Comparison of ENCODE assay signal across 21 cellular contexts in genomic region chr3:115074502-115074901, GRCh38.
DNase-seq lines count a peak whose midpoint lies in the region; ATAC-seq and TF ChIP-seq lines count a peak whose summit lies in the region.
"Had no signal": no experiment of that assay in that cellular context is flagged by ENCODE, and none has a peak within 500 bp of the region (broad histone marks: within the 10 kb centered on the region; RNA-seq: fewer than 3 reads in every experiment).

No MANE protein-coding gene starts in this region.

- H3K4me2 ChIP-seq in mesenchymal stem cell (ENCODE audit: low read length, poor library complexity, severe bottlenecking), result no peak overlapping the region
- H3K4me2 ChIP-seq: KMS-11, neural progenitor cell, PC-9 had no signal

- no peak overlapping the region for H3K4ac ChIP-seq in mesenchymal stem cell (ENCODE audit: low read depth in 1 of 2, low read length in 2 of 2)

- peaks cover 11% of the 10 kb centered on the region for H3K9me3 ChIP-seq in mesenchymal stem cell (ENCODE audit: control insufficient read depth, low read length)
- H3K9me3 ChIP-seq: lower lobe of right lung, prostate gland, vagina had no signal

- no peak overlapping the region for H2AFZ ChIP-seq in mesenchymal stem cell (ENCODE audit: low read depth, low read length)
- H2AFZ ChIP-seq: neural progenitor cell, PC-9 had no signal

- no peak overlapping the region for H4K91ac ChIP-seq in mesenchymal stem cell (ENCODE audit: low read length)

- no peak overlapping the region for H3K4me3 Mint-ChIP-seq in endothelial cell (ENCODE audit: unreplicated experiment)
- H3K4me3 Mint-ChIP-seq: activated CD4-positive, alpha-beta T cell treated with anti-CD3 and anti-CD28 coated beads, Interleukin-2, amount 10 ng/mL, durations not matched to agents 7 days and 5 days; activated naive CD8-positive, alpha-beta T cell; dendritic cell treated with granulocyte-macrophage colony-stimulating factor and Interleukin-4, amounts not matched to agents 40 ng/mL and 50 ng/mL, for 4 days; neural progenitor cell; stimulated activated memory B cell treated with anti-CD40 and anti-IgM and Interleukin-4, amounts not matched to agents 10 μg/mL and 1 μg/mL and 100 μg/mL, for 72 hours had no signal

- H3K4me3 ChIP-seq in cardiac fibroblast (replicated peaks in 1 of 2; ENCODE audit: low read depth in 2 of 2, low read length in 2 of 2) (no peak overlapping the region), mesenchymal stem cell (ENCODE audit: insufficient read depth in 1 of 2, low read depth in 1 of 2, low read length in 2 of 2) (no peak overlapping the region)
- H3K4me3 ChIP-seq: lower lobe of right lung, neural progenitor cell, PC-9, prostate gland, vagina had no signal

- peaks cover 2 to 4% of the 10 kb centered on the region in 2 experiments for H3K36me3 ChIP-seq in mesenchymal stem cell (ENCODE audit: control insufficient read depth in 1 of 2, insufficient read depth in 2 of 2, low read depth in 1 of 2, low read length in 2 of 2)
- H3K36me3 ChIP-seq: lower lobe of right lung, neural progenitor cell, prostate gland, vagina had no signal

- no peak overlapping the region for H2BK120ac ChIP-seq in mesenchymal stem cell (ENCODE audit: low read depth, low read length)

- TF ChIP-seq CTCF in cardiac fibroblast (IDR thresholded peaks at IDR 0.05; ENCODE audit: low read depth, low read length) (no peak), endothelial cell (IDR thresholded peaks at IDR 0.05; ENCODE audit: unreplicated experiment) (no peak)

- no peak overlapping the region for H3K9ac ChIP-seq in mesenchymal stem cell (ENCODE audit: low read length)
- H3K9ac ChIP-seq: KMS-11, neural progenitor cell had no signal

- ATAC-seq in GM21360 (IDR thresholded peaks at IDR 0.05; ENCODE audit: unreplicated experiment), result no peak
- ATAC-seq: lower lobe of right lung; stimulated activated memory B cell treated with anti-CD40 and anti-IgM and Interleukin-4, amounts not matched to agents 10 μg/mL and 1 μg/mL and 100 μg/mL, for 72 hours had no signal

- no peak overlapping the region for H2AK5ac ChIP-seq in mesenchymal stem cell (ENCODE audit: low read length, severe bottlenecking)

- peaks cover 1% of the 10 kb centered on the region for H3K79me1 ChIP-seq in mesenchymal stem cell (replicated peaks; ENCODE audit: low read length, poor library complexity, severe bottlenecking)

- no peaks in the 10 kb centered on the region for H3K9me3 Mint-ChIP-seq in endothelial cell (ENCODE audit: unreplicated experiment)
- H3K9me3 Mint-ChIP-seq: activated CD4-positive, alpha-beta T cell treated with anti-CD3 and anti-CD28 coated beads, Interleukin-2, amount 10 ng/mL, durations not matched to agents 7 days and 5 days; activated T-helper 2 cell treated with anti-CD3 and anti-CD28 coated beads, Interferon-gamma antibody, Interleukin-2, Interleukin-4, amounts not matched to agents 10 μg/mL and 5 μg/mL and 100 μg/mL, durations not matched to agents 14 hours and 24 hours and 36 hours; dendritic cell treated with granulocyte-macrophage colony-stimulating factor and Interleukin-4, amounts not matched to agents 40 ng/mL and 50 ng/mL, for 4 days; stimulated activated memory B cell treated with anti-CD40 and anti-IgM and Interleukin-4, amounts not matched to agents 10 μg/mL and 1 μg/mL and 100 μg/mL, for 72 hours had no signal

- no peaks in the 10 kb centered on the region for H3K4me1 ChIP-seq in mesenchymal stem cell (ENCODE audit: control insufficient read depth, insufficient read depth, low read depth, low read length)
- H3K4me1 ChIP-seq: lower lobe of right lung, neural progenitor cell, prostate gland had no signal

- H3K27ac ChIP-seq in mesenchymal stem cell (ENCODE audit: low read length, poor library complexity, severe bottlenecking), result no peak overlapping the region
- H3K27ac ChIP-seq: KMS-11, lower lobe of right lung, neural progenitor cell, PC-9, prostate gland, vagina had no signal

- no peaks in the 10 kb centered on the region for H3K27me3 Mint-ChIP-seq in endothelial cell (ENCODE audit: unreplicated experiment)
- H3K27me3 Mint-ChIP-seq: activated CD4-positive, alpha-beta T cell treated with anti-CD3 and anti-CD28 coated beads, Interleukin-2, amount 10 ng/mL, durations not matched to agents 7 days and 5 days; activated naive CD8-positive, alpha-beta T cell; CD4-positive, alpha-beta memory T cell; dendritic cell treated with granulocyte-macrophage colony-stimulating factor and Interleukin-4, amounts not matched to agents 40 ng/mL and 50 ng/mL, for 4 days; stimulated activated memory B cell treated with anti-CD40 and anti-IgM and Interleukin-4, amounts not matched to agents 10 μg/mL and 1 μg/mL and 100 μg/mL, for 72 hours had no signal

- no peaks in the 10 kb centered on the region for H3K4me1 Mint-ChIP-seq in endothelial cell (ENCODE audit: unreplicated experiment)

- H3K27me3 ChIP-seq in mesenchymal stem cell (ENCODE audit: control insufficient read depth in 1 of 2, insufficient read depth in 1 of 2, low read length in 2 of 2), result no peaks in the 10 kb centered on the region
- H3K27me3 ChIP-seq: neural progenitor cell, vagina had no signal

- H3K18ac ChIP-seq in mesenchymal stem cell (ENCODE audit: low read depth in 1 of 2, low read length in 2 of 2), result no peak overlapping the region

- peak; percentile 33 for DNase-seq in EL
- peak; percentile 74 for DNase-seq in NCI-H226
- DNase-seq in cardiac fibroblast (ENCODE audit: low read depth in 2 of 2), result peak; percentile 34 to 52
- DNase-seq in mesenchymal stem cell, result peak; percentile 21
- no peak for DNase-seq in activated CD4-positive, CD25-positive, alpha-beta regulatory T cell (lab: John Stamatoyannopoulos, UW)
- no peak for DNase-seq in endothelial cell (ENCODE audit: low spot score)
- DNase-seq: activated CD4-positive, alpha-beta T cell treated with anti-CD3 and anti-CD28 coated beads, Interleukin-2, amount 10 ng/mL, durations not matched to agents 7 days and 5 days; CD4-positive, alpha-beta memory T cell; lower lobe of right lung; NCI-H2029; NCI-H446; PC-9 had no signal

- H4K8ac ChIP-seq in mesenchymal stem cell (ENCODE audit: low read length), result no peak overlapping the region

- no peak overlapping the region for H3K23ac ChIP-seq in mesenchymal stem cell (ENCODE audit: low read length in 2 of 2)

- no peak overlapping the region for H2BK12ac ChIP-seq in mesenchymal stem cell (ENCODE audit: low read length in 2 of 2)

- no peak overlapping the region for H3K14ac ChIP-seq in mesenchymal stem cell (ENCODE audit: low read length in 2 of 2)

- no peak overlapping the region for H2BK5ac ChIP-seq in mesenchymal stem cell (ENCODE audit: low read depth, low read length, poor library complexity, severe bottlenecking)

- H2BK15ac ChIP-seq in mesenchymal stem cell (ENCODE audit: low read depth, poor library complexity, severe bottlenecking), result no peak overlapping the region

- no peak overlapping the region for H3K27ac Mint-ChIP-seq in endothelial cell (ENCODE audit: unreplicated experiment)
- H3K27ac Mint-ChIP-seq: activated CD4-positive, alpha-beta T cell treated with anti-CD3 and anti-CD28 coated beads, Interleukin-2, amount 10 ng/mL, durations not matched to agents 7 days and 5 days; activated naive CD8-positive, alpha-beta T cell; activated T-helper 2 cell treated with anti-CD3 and anti-CD28 coated beads, Interferon-gamma antibody, Interleukin-2, Interleukin-4, amounts not matched to agents 10 μg/mL and 5 μg/mL and 100 μg/mL, durations not matched to agents 14 hours and 24 hours and 36 hours; CD4-positive, alpha-beta memory T cell; dendritic cell treated with granulocyte-macrophage colony-stimulating factor and Interleukin-4, amounts not matched to agents 40 ng/mL and 50 ng/mL, for 4 days; neural progenitor cell; stimulated activated memory B cell treated with anti-CD40 and anti-IgM and Interleukin-4, amounts not matched to agents 10 μg/mL and 1 μg/mL and 100 μg/mL, for 72 hours had no signal

- no peaks in the 10 kb centered on the region for H3K36me3 Mint-ChIP-seq in endothelial cell (ENCODE audit: low read depth, unreplicated experiment)

Comparison
In these comparisons a context has a peak if more than half of its experiments do, and no peak if none do; other contexts are left out.
1. DNase-seq: peak in EL (single experiment), NCI-H226 (single experiment), cardiac fibroblast (2 of 2) and mesenchymal stem cell (single experiment); none in activated CD4-positive, CD25-positive, alpha-beta regulatory T cell (0 of 4) and endothelial cell (single experiment).